In genomic region chr16:85594621-85595298, GRCh38 we compare ENCODE assay signal across 11 cellular contexts. TPM values are rescaled to one million over a fixed set of nuclear protein-coding genes. Genes with fewer than 3 reads are reported as not detected.
DNase-seq lines count a peak whose midpoint lies in the region; ATAC-seq and TF ChIP-seq lines count a peak whose summit lies in the region.
"Had no signal": no experiment of that assay in that cellular context is flagged by ENCODE, and none has a peak within 500 bp of the region (broad histone marks: within the 10 kb centered on the region; RNA-seq: fewer than 3 reads in every experiment).

No MANE protein-coding gene starts in this region.

- H3K9me3 Mint-ChIP-seq in brain (no peaks in the 10 kb centered on the region), nephron (no peaks in the 10 kb centered on the region)
- H3K9me3 Mint-ChIP-seq in stimulated activated memory B cell treated with anti-CD40 and anti-IgM and Interleukin-4, amounts not matched to agents 10 μg/mL and 1 μg/mL and 100 μg/mL, for 72 hours = no peaks in the 10 kb centered on the region

- no peak for DNase-seq in RWPE2 (ENCODE audit: low spot score)
- no peak for DNase-seq in NCI-H69 (lab: John Stamatoyannopoulos, UW)
- no peak for DNase-seq in superior temporal gyrus (ENCODE audit: extremely low spot score)
- DNase-seq in NCI-H146 treated with DMSO at 0.1 percent for 48 hours (lab: John Stamatoyannopoulos, UW; ENCODE audit: unreplicated experiment) = no peak
- DNase-seq: Kasumi-1, NCI-H2029, NCI-H2171 treated with DMSO at 0.1 percent for 48 hours had no signal

- no peak overlapping the region for H3K27ac ChIP-seq in RWPE2 (ENCODE audit: poor library complexity, severe bottlenecking)

- no peaks in the 10 kb centered on the region for H3K4me1 ChIP-seq in RWPE2 (ENCODE audit: insufficient read depth, poor library complexity, severe bottlenecking)

- H3K27me3 ChIP-seq in RWPE2 (ENCODE audit: insufficient read depth, poor library complexity, severe bottlenecking) = no peaks in the 10 kb centered on the region

- H3K4me3 Mint-ChIP-seq in brain (peak overlapping the region in 4 of 5 experiments; percentile 49 to 67 (median 60)), nephron (no peak overlapping the region)
- H3K4me3 Mint-ChIP-seq in stimulated activated memory B cell treated with anti-CD40 and anti-IgM and Interleukin-4, amounts not matched to agents 10 μg/mL and 1 μg/mL and 100 μg/mL, for 72 hours = no peak overlapping the region

- H3K27ac Mint-ChIP-seq in brain (peak overlapping the region; percentile 91 to 99 (median 95)), nephron (peak overlapping the region; percentile 30 to 67 (median 41))
- H3K27ac Mint-ChIP-seq in stimulated activated memory B cell treated with anti-CD40 and anti-IgM and Interleukin-4, amounts not matched to agents 10 μg/mL and 1 μg/mL and 100 μg/mL, for 72 hours = no peak overlapping the region

- H3K4me1 Mint-ChIP-seq in brain (peaks cover 72% of the 10 kb centered on the region), nephron (peaks cover 32% of the 10 kb centered on the region)
- H3K4me1 Mint-ChIP-seq in stimulated activated memory B cell treated with anti-CD40 and anti-IgM and Interleukin-4, amounts not matched to agents 10 μg/mL and 1 μg/mL and 100 μg/mL, for 72 hours = peaks cover 46% of the 10 kb centered on the region

- H3K9me3 ChIP-seq in RWPE2 (ENCODE audit: severe bottlenecking) = no peaks in the 10 kb centered on the region
- H3K9me3 ChIP-seq: HAP-1 had no signal

- TF ChIP-seq CTCF in RWPE2 (IDR thresholded peaks at IDR 0.05; ENCODE audit: poor library complexity, severe bottlenecking) (no peak), brain (conservative IDR thresholded peaks at IDR 0.05) (no peak), nephron (IDR thresholded peaks at IDR 0.05; ENCODE audit: unreplicated experiment in 3 of 3) (no peak)

- 0 out of 3 replicates have a peak, but pooled peaks have one; percentile 10 for ATAC-seq in RWPE2 (ENCODE audit: low read depth)
- ATAC-seq in stimulated activated memory B cell treated with anti-CD40 and anti-IgM and Interleukin-4, amounts not matched to agents 10 μg/mL and 1 μg/mL and 100 μg/mL, for 72 hours = peak; percentile 24

- H3K36me3 Mint-ChIP-seq in brain (peaks cover 9% of the 10 kb centered on the region), nephron (ENCODE audit: low read depth) (no peaks in the 10 kb centered on the region)
- H3K36me3 Mint-ChIP-seq in stimulated activated memory B cell treated with anti-CD40 and anti-IgM and Interleukin-4, amounts not matched to agents 10 μg/mL and 1 μg/mL and 100 μg/mL, for 72 hours = peaks cover 20% of the 10 kb centered on the region

- H3K36me3 ChIP-seq in RWPE2 (ENCODE audit: low read depth) = no peaks in the 10 kb centered on the region
- H3K36me3 ChIP-seq: HAP-1 had no signal

- H3K4me3 ChIP-seq in RWPE2 (ENCODE audit: severe bottlenecking) = no peak overlapping the region
- H3K4me3 ChIP-seq: HAP-1 had no signal

- H3K27me3 Mint-ChIP-seq in brain (no peaks in the 10 kb centered on the region), nephron (ENCODE audit: low read depth) (peaks cover 8% of the 10 kb centered on the region)
- no peaks in the 10 kb centered on the region for H3K27me3 Mint-ChIP-seq in stimulated activated memory B cell treated with anti-CD40 and anti-IgM and Interleukin-4, amounts not matched to agents 10 μg/mL and 1 μg/mL and 100 μg/mL, for 72 hours

RNA-seq across cellular contexts. Expression of gene GSE1, which starts 18.4 kb away (rescaled TPM):
- 127 TPM for polyA plus RNA-seq in brain (ENCODE audit: insufficient read depth, low read depth, low replicate concordance)

Comparison
In these comparisons a context has a peak if more than half of its experiments do, and no peak if none do; other contexts are left out.
1. H3K4me3 Mint-ChIP-seq: peak in brain (4 of 5); none in nephron (0 of 3) and stimulated activated memory B cell treated with anti-CD40 and anti-IgM and Interleukin-4, amounts not matched to agents 10 μg/mL and 1 μg/mL and 100 μg/mL, for 72 hours (single experiment).